In genomic region chr16:84144859-84145639, GRCh38 we compare ENCODE assay signal across 8 cellular contexts. TPM values are rescaled to one million over a fixed set of nuclear protein-coding genes. Genes with fewer than 3 reads are reported as not detected.
DNase-seq lines count a peak whose midpoint lies in the region; ATAC-seq and TF ChIP-seq lines count a peak whose summit lies in the region.

TSS of gene DNAAF1 (plus strand) at chr16:84145308. CDS start at chr16:84145441, 133 bp downstream.
TSS of gene HSDL1 (minus strand) at chr16:84145177. CDS start at chr16:84131321, 13,856 bp downstream.

- H3K9ac ChIP-seq in HUES6 (ENCODE audit: low read length): peak within 1 kb of the TSS; percentile 70

- peak within 1 kb of the TSS; percentile 95 for H3K4me3 ChIP-seq in HUES6 (ENCODE audit: low read depth, low read length)
- H3K4me3 ChIP-seq in Panc1 (ENCODE audit: low read depth in 2 of 2, low read length in 2 of 2): peak within 1 kb of the TSS; percentile 74 to 78
- peak within 1 kb of the TSS; percentile 81 for H3K4me3 ChIP-seq in fibroblast of mammary gland (ENCODE audit: control insufficient read depth, low read depth, low read length)

- POLR2A ChIA-PET in Panc1 (lab: Charles Lee): no interaction called here

- H3K36me3 Mint-ChIP-seq in natural killer cell: no peaks in the 10 kb centered on the region
- peaks cover 1% of the 10 kb centered on the region for H3K36me3 Mint-ChIP-seq in stimulated activated memory B cell treated with anti-CD40 and anti-IgM and Interleukin-4, amounts not matched to agents 10 μg/mL and 1 μg/mL and 100 μg/mL, for 72 hours

- BruUV-seq in Panc1 (replicated peaks; lab: Mats Ljungman, UMichigan): no TSS peak

- TF ChIP-seq CTCF in Panc1 (IDR thresholded peaks at IDR 0.05): no peak; the same call in 1 of the 2 replicates
- no peak for TF ChIP-seq CTCF in fibroblast of mammary gland (conservative IDR thresholded peaks at IDR 0.05; ENCODE audit: control insufficient read depth, insufficient read depth, low read depth, low read length)
- no peak for TF ChIP-seq CTCF in natural killer cell (IDR thresholded peaks at IDR 0.05)

- H3K27ac ChIP-seq in HUES6 (ENCODE audit: low read depth, low read length): peak within 1 kb of the TSS; percentile 23; the same call in 1 of the 2 replicates
- H3K27ac ChIP-seq in Panc1 (ENCODE audit: low read length): peak within 1 kb of the TSS; percentile 66

- peak; percentile 81 for DNase-seq in DMS153 (lab: John Stamatoyannopoulos, UW)
- no peak for DNase-seq in Panc1 (ENCODE audit: low read depth, low spot score)
- peak; percentile 95 for DNase-seq in activated T-helper 1 cell treated with Interleukin-2 at 50 U/mL for 16 hours (ENCODE audit: low read depth)
- DNase-seq in fibroblast of mammary gland (ENCODE audit: low read depth): peak; percentile 72
- peak; percentile 97 for DNase-seq in natural killer cell

- intact Hi-C loops in Panc1 (cut with micrococcal nuclease; ENCODE audit: unreplicated experiment) (no loop called here), natural killer cell (cut with micrococcal nuclease) (loop anchor here (1.0 kb wide), 1 partner anchor 29 kb away; the partner anchor contains the start of gene MBTPS1)

- in situ Hi-C loops in Panc1 (cut with HindIII; ENCODE audit: low pct_unique_long_range_greater_than_20kb, low sequenced_read_pairs): no loop called here

- H3K27me3 ChIP-seq in HUES6 (ENCODE audit: control insufficient read depth, insufficient read depth, low read length): peaks cover 11% of the 10 kb centered on the region
- no peaks in the 10 kb centered on the region for H3K27me3 ChIP-seq in Panc1 (ENCODE audit: control insufficient read depth, insufficient read depth, low read length)

- peaks cover 6 to 9% of the 10 kb centered on the region in 2 donors for H3K27me3 Mint-ChIP-seq in natural killer cell (ENCODE audit: low read depth in 2 of 2)
- peaks cover 6% of the 10 kb centered on the region for H3K27me3 Mint-ChIP-seq in stimulated activated memory B cell treated with anti-CD40 and anti-IgM and Interleukin-4, amounts not matched to agents 10 μg/mL and 1 μg/mL and 100 μg/mL, for 72 hours

- H3K36me3 ChIP-seq in HUES6 (ENCODE audit: control insufficient read depth, insufficient read depth, low read length) (no peaks in the 10 kb centered on the region), Panc1 (ENCODE audit: control insufficient read depth, insufficient read depth, low read length) (peaks cover 5% of the 10 kb centered on the region; the same call in 1 of the 2 replicates)

- H3K4me1 ChIP-seq in HUES6 (ENCODE audit: control insufficient read depth, insufficient read depth, low read length) (0 out of 2 replicates have a peak, but pooled peaks cover 4% of the 10 kb centered on the region), Panc1 (ENCODE audit: control insufficient read depth, insufficient read depth, low read length) (no peaks in the 10 kb centered on the region)

- H3K9me3 ChIP-seq in HUES6 (ENCODE audit: control insufficient read depth, insufficient read depth, low read depth, low read length): no peaks in the 10 kb centered on the region
- no peaks in the 10 kb centered on the region for H3K9me3 ChIP-seq in Panc1 (ENCODE audit: control insufficient read depth, insufficient read depth, low read depth, low read length)

- peak within 1 kb of the TSS; percentile 82 to 88 for H3K27ac Mint-ChIP-seq in natural killer cell
- H3K27ac Mint-ChIP-seq in stimulated activated memory B cell treated with anti-CD40 and anti-IgM and Interleukin-4, amounts not matched to agents 10 μg/mL and 1 μg/mL and 100 μg/mL, for 72 hours: peak within 1 kb of the TSS; percentile 84

- H3K4me3 Mint-ChIP-seq in natural killer cell: peak within 1 kb of the TSS; percentile 94
- peak within 1 kb of the TSS; percentile 87 for H3K4me3 Mint-ChIP-seq in stimulated activated memory B cell treated with anti-CD40 and anti-IgM and Interleukin-4, amounts not matched to agents 10 μg/mL and 1 μg/mL and 100 μg/mL, for 72 hours

- H3K9me3 Mint-ChIP-seq in natural killer cell: no peaks in the 10 kb centered on the region
- H3K9me3 Mint-ChIP-seq in stimulated activated memory B cell treated with anti-CD40 and anti-IgM and Interleukin-4, amounts not matched to agents 10 μg/mL and 1 μg/mL and 100 μg/mL, for 72 hours: no peaks in the 10 kb centered on the region

- peaks cover 18 to 19% of the 10 kb centered on the region in 2 donors for H3K4me1 Mint-ChIP-seq in natural killer cell
- peaks cover 21% of the 10 kb centered on the region for H3K4me1 Mint-ChIP-seq in stimulated activated memory B cell treated with anti-CD40 and anti-IgM and Interleukin-4, amounts not matched to agents 10 μg/mL and 1 μg/mL and 100 μg/mL, for 72 hours

- CTCF ChIA-PET in Panc1 (lab: Charles Lee): no interaction called here

- ATAC-seq in GM21447 (IDR thresholded peaks at IDR 0.05; ENCODE audit: unreplicated experiment) (peak; percentile 67), Panc1 (peak; percentile 93), natural killer cell (peak; percentile 90 to 95 (median 93))
- ATAC-seq in stimulated activated memory B cell treated with anti-CD40 and anti-IgM and Interleukin-4, amounts not matched to agents 10 μg/mL and 1 μg/mL and 100 μg/mL, for 72 hours: peak; percentile 95

RNA-seq across cellular contexts. Expression of gene DNAAF1, which starts in this region (rescaled TPM):
- total RNA-seq in Panc1 (2021; ENCODE audit: unreplicated experiment): not detected
- 0.07 TPM for polyA plus RNA-seq in Panc1 (2012; ENCODE audit: insufficient read length)
- total RNA-seq in natural killer cell: 1 to 10 TPM in 1 of 3 donors, under 1 TPM in 2; 0.43 to 2.9 (median 0.95) TPM

RNA-seq across cellular contexts. Expression of gene HSDL1, which starts in this region (rescaled TPM):
- 24.6 TPM for total RNA-seq in Panc1 (2021; ENCODE audit: unreplicated experiment)
- polyA plus RNA-seq in Panc1 (2012; ENCODE audit: insufficient read length): 11.8 TPM
- 10 to 100 TPM; 11.2 to 15.3 (median 13.5) TPM for total RNA-seq in natural killer cell
